ENCODE assay signal across 1 cellular context in the genomic region with DNA sequence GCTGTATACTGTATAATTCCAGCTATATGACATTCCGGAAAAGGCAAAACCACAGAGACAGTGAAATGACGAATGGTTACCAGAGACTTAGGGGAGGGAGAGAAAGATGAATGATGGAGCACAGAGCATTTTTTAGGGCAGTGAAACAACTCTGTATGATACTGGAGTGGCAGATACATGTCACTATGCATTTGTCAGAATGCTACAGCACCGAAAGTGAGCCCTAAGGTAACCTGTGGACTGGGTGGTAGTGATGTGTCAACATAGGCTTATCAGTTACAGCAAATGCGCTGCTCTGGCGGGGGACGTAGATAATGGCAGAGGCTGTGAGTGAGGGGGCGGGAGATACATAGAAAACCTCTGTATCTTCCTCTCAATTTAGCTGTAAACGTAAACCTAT.
TF ChIP-seq lines count a peak whose summit lies in the region.

No MANE protein-coding gene starts in this region.

TF ChIP-seq in K562, 482 proteins besides CTCF, POLR2A, EP300 and RAD21 (continued from another document and continues in another):
- TF ChIP-seq HNRNPK (IDR thresholded peaks at IDR 0.05; ENCODE audit: low read depth, low read length, poor library complexity, severe bottlenecking) (no peak), FOS (IDR thresholded peaks at IDR 0.05; ENCODE audit: extremely low read depth, insufficient read length) (no peak), USF1 (CRISPR knock-in tag; IDR thresholded peaks at IDR 0.05) (no peak), ETV5 (CRISPR knock-in tag; IDR thresholded peaks at IDR 0.05; ENCODE audit: low read depth) (peak; percentile 65; the same call in 1 of the 2 replicates), CREB3 (tag; conservative IDR thresholded peaks at IDR 0.05; ENCODE audit: low read depth) (no peak), ZNF263 (CRISPR knock-in tag; IDR thresholded peaks at IDR 0.05; ENCODE audit: borderline replicate concordance) (no peak), RHOXF2B (CRISPR knock-in tag; conservative IDR thresholded peaks at IDR 0.05) (no peak), PHTF2 (CRISPR knock-in tag; IDR thresholded peaks at IDR 0.05) (no peak), KLF13 (tag; IDR thresholded peaks at IDR 0.05; ENCODE audit: borderline replicate concordance, low read depth) (no peak), RBM22 (IDR thresholded peaks at IDR 0.05; ENCODE audit: low read depth, low read length, poor library complexity, severe bottlenecking) (no peak), NR2C1 (IDR thresholded peaks at IDR 0.05) (no peak), NR2C1 (tag; IDR thresholded peaks at IDR 0.05) (no peak), RB1 (IDR thresholded peaks at IDR 0.05; ENCODE audit: low read depth) (0 out of 2 replicates have a peak, but pooled peaks have one; percentile 9), CBX1 (IDR thresholded peaks at IDR 0.05; ENCODE audit: low read depth) (no peak), CREB1 (IDR thresholded peaks at IDR 0.05) (peak; percentile 51; the same call in 1 of the 2 replicates), CREB1 (CRISPR knock-in tag; IDR thresholded peaks at IDR 0.05) (no peak), ZNF146 (CRISPR knock-in tag; IDR thresholded peaks at IDR 0.05; ENCODE audit: unreplicated experiment) (no peak), ZNF511 (CRISPR knock-in tag; IDR thresholded peaks at IDR 0.05) (no peak), MEIS2 (IDR thresholded peaks at IDR 0.05; ENCODE audit: partially characterized antibody) (peak; percentile 93), ZNF347 (CRISPR knock-in tag; IDR thresholded peaks at IDR 0.05; ENCODE audit: low read depth) (no peak), SRSF7 (optimal IDR thresholded peaks at IDR 0.05; ENCODE audit: low read depth, low read length) (no peak), CHCHD3 (CRISPR knock-in tag; IDR thresholded peaks at IDR 0.05) (no peak), ZEB2 (IDR thresholded peaks at IDR 0.05) (peak; percentile 94), FOXK2 (conservative IDR thresholded peaks at IDR 0.05 in 1 of 2, IDR thresholded peaks at IDR 0.05 in 1 of 2; ENCODE audit: low read depth in 2 of 2) (peak; percentile 80 to 82), E2F5 (CRISPR knock-in tag; IDR thresholded peaks at IDR 0.05) (no peak), ILK (tag; IDR thresholded peaks at IDR 0.05; ENCODE audit: borderline replicate concordance, low read depth) (no peak), SMARCA5 (IDR thresholded peaks at IDR 0.05) (no peak), ZNF140 (CRISPR knock-in tag; IDR thresholded peaks at IDR 0.05) (no peak), KDM2B (CRISPR knock-in tag; IDR thresholded peaks at IDR 0.05) (no peak), KDM4B (IDR thresholded peaks at IDR 0.05; ENCODE audit: borderline replicate concordance in 2 of 2, low read depth in 1 of 2) (no peak), RAD51 (IDR thresholded peaks at IDR 0.05; ENCODE audit: borderline replicate concordance, low read depth) (no peak), ARID1B (IDR thresholded peaks at IDR 0.05) (peak; percentile 96), KLF6 (CRISPR knock-in tag; IDR thresholded peaks at IDR 0.05; ENCODE audit: borderline replicate concordance) (no peak), ZNF639 (CRISPR knock-in tag; conservative IDR thresholded peaks at IDR 0.05 in 1 of 2, IDR thresholded peaks at IDR 0.05 in 1 of 2) (no peak; a peak in 1 of 4 replicates), ZNF79 (CRISPR knock-in tag; IDR thresholded peaks at IDR 0.05; ENCODE audit: low read depth) (no peak), RUNX1 (IDR thresholded peaks at IDR 0.05; ENCODE audit: low read depth) (no peak), RBM14 (IDR thresholded peaks at IDR 0.05; ENCODE audit: borderline replicate concordance, insufficient read depth, low read depth, low read length) (no peak)
- TF ChIP-seq, protein P1, sequence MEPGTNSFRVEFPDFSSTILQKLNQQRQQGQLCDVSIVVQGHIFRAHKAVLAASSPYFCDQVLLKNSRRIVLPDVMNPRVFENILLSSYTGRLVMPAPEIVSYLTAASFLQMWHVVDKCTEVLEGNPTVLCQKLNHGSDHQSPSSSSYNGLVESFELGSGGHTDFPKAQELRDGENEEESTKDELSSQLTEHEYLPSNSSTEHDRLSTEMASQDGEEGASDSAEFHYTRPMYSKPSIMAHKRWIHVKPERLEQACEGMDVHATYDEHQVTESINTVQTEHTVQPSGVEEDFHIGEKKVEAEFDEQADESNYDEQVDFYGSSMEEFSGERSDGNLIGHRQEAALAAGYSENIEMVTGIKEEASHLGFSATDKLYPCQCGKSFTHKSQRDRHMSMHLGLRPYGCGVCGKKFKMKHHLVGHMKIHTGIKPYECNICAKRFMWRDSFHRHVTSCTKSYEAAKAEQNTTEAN (CRISPR knock-in tag; IDR thresholded peaks at IDR 0.05) = no peak
- TF ChIP-seq, protein P2, sequence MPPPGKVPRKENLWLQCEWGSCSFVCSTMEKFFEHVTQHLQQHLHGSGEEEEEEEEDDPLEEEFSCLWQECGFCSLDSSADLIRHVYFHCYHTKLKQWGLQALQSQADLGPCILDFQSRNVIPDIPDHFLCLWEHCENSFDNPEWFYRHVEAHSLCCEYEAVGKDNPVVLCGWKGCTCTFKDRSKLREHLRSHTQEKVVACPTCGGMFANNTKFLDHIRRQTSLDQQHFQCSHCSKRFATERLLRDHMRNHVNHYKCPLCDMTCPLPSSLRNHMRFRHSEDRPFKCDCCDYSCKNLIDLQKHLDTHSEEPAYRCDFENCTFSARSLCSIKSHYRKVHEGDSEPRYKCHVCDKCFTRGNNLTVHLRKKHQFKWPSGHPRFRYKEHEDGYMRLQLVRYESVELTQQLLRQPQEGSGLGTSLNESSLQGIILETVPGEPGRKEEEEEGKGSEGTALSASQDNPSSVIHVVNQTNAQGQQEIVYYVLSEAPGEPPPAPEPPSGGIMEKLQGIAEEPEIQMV (tag; conservative IDR thresholded peaks at IDR 0.05; ENCODE audit: low read depth) = no peak
- TF ChIP-seq, protein P3, sequence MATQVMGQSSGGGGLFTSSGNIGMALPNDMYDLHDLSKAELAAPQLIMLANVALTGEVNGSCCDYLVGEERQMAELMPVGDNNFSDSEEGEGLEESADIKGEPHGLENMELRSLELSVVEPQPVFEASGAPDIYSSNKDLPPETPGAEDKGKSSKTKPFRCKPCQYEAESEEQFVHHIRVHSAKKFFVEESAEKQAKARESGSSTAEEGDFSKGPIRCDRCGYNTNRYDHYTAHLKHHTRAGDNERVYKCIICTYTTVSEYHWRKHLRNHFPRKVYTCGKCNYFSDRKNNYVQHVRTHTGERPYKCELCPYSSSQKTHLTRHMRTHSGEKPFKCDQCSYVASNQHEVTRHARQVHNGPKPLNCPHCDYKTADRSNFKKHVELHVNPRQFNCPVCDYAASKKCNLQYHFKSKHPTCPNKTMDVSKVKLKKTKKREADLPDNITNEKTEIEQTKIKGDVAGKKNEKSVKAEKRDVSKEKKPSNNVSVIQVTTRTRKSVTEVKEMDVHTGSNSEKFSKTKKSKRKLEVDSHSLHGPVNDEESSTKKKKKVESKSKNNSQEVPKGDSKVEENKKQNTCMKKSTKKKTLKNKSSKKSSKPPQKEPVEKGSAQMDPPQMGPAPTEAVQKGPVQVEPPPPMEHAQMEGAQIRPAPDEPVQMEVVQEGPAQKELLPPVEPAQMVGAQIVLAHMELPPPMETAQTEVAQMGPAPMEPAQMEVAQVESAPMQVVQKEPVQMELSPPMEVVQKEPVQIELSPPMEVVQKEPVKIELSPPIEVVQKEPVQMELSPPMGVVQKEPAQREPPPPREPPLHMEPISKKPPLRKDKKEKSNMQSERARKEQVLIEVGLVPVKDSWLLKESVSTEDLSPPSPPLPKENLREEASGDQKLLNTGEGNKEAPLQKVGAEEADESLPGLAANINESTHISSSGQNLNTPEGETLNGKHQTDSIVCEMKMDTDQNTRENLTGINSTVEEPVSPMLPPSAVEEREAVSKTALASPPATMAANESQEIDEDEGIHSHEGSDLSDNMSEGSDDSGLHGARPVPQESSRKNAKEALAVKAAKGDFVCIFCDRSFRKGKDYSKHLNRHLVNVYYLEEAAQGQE (CRISPR knock-in tag; IDR thresholded peaks at IDR 0.05; ENCODE audit: low read depth) = no peak
- TF ChIP-seq, protein P4, sequence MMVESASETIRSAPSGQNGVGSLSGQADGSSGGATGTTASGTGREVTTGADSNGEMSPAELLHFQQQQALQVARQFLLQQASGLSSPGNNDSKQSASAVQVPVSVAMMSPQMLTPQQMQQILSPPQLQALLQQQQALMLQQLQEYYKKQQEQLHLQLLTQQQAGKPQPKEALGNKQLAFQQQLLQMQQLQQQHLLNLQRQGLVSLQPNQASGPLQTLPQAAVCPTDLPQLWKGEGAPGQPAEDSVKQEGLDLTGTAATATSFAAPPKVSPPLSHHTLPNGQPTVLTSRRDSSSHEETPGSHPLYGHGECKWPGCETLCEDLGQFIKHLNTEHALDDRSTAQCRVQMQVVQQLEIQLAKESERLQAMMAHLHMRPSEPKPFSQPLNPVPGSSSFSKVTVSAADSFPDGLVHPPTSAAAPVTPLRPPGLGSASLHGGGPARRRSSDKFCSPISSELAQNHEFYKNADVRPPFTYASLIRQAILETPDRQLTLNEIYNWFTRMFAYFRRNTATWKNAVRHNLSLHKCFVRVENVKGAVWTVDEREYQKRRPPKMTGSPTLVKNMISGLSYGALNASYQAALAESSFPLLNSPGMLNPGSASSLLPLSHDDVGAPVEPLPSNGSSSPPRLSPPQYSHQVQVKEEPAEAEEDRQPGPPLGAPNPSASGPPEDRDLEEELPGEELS (CRISPR knock-in tag; IDR thresholded peaks at IDR 0.05; ENCODE audit: borderline replicate concordance) = no peak
